Comparison of ENCODE assay signal across 26 cellular contexts in genomic region chr5:169013846-169014245, GRCh38.
DNase-seq lines count a peak whose midpoint lies in the region; ATAC-seq and TF ChIP-seq lines count a peak whose summit lies in the region.
"Had no signal": no experiment of that assay in that cellular context is flagged by ENCODE, and none has a peak within 500 bp of the region (broad histone marks: within the 10 kb centered on the region; RNA-seq: fewer than 3 reads in every experiment).

No MANE protein-coding gene starts in this region.

- peaks cover 7% of the 10 kb centered on the region for H3K27me3 Mint-ChIP-seq in nephron progenitor cell (ENCODE audit: low read depth, poor library complexity)
- H3K27me3 Mint-ChIP-seq in T-helper 17 cell: peaks cover 76% of the 10 kb centered on the region
- H3K27me3 Mint-ChIP-seq: dendritic cell treated with granulocyte-macrophage colony-stimulating factor and Interleukin-4, amounts not matched to agents 40 ng/mL and 50 ng/mL, for 4 days had no signal

- H3K27ac Mint-ChIP-seq in nephron progenitor cell (peak overlapping the region; percentile 91), T-helper 17 cell (no peak overlapping the region)
- H3K27ac Mint-ChIP-seq: activated naive CD4-positive, alpha-beta T cell treated with anti-CD3 and anti-CD28 coated beads for 36 hours; dendritic cell treated with granulocyte-macrophage colony-stimulating factor and Interleukin-4, amounts not matched to agents 40 ng/mL and 50 ng/mL, for 4 days; endodermal cell; HFFc6; stimulated activated naive CD8-positive, alpha-beta T cell treated with anti-CD3 and anti-CD28 coated beads, Interleukin-15, Interleukin-2, amounts not matched to agents 100 ng/mL and 50 ng/mL, for 24 hours had no signal

- peaks cover 29% of the 10 kb centered on the region; the same call in 1 of the 2 replicates for H3K27me3 ChIP-seq in HCT116 (ENCODE audit: insufficient read depth, low read length)
- H3K27me3 ChIP-seq: BLaER1, gastroesophageal sphincter had no signal

- no peak for TF ChIP-seq CTCF in AG09309 (IDR thresholded peaks at IDR 0.05; ENCODE audit: control insufficient read depth, insufficient read depth, low read depth, low read length, missing control alignments)
- no peak for TF ChIP-seq CTCF in HCT116 (IDR thresholded peaks at IDR 0.05 in 2 of 3, conservative IDR thresholded peaks at IDR 0.05 in 1 of 3; ENCODE audit: borderline replicate concordance in 1 of 3, insufficient read depth in 1 of 3, low read depth in 2 of 3, low read length in 2 of 3)
- no peak for TF ChIP-seq CTCF in nephron progenitor cell (IDR thresholded peaks at IDR 0.05)

- peak; percentile 54 for DNase-seq in AG09309 (ENCODE audit: low read depth)
- no peak for DNase-seq in HCT116 (ENCODE audit: low read depth, low spot score)
- peak; percentile 85 for DNase-seq in SW480 (ENCODE audit: low spot score)
- no peak for DNase-seq in nephron progenitor cell
- DNase-seq in T-helper 17 cell: no peak
- DNase-seq in NOMO-1 treated with dmso at 0.1 percent for 144 hours (lab: John Stamatoyannopoulos, UW; ENCODE audit: unreplicated experiment): no peak
- DNase-seq in GF-D8 (lab: John Stamatoyannopoulos, UW): no peak
- DNase-seq: activated CD4-positive, alpha-beta T cell treated with anti-CD3 and anti-CD28 coated beads, Interleukin-2, amount 50 U/mL, for 48 hours; activated naive CD4-positive, alpha-beta T cell treated with anti-CD3 and anti-CD28 coated beads for 36 hours; amniotic stem cell; DMS153; endodermal cell; HFFc6; hypothalamus; KG1; mesenchymal stem cell; NCI-H2171 treated with DMSO at 0.1 percent for 48 hours; NCI-H524 treated with DMSO at 0.1 percent for 48 hours; T-helper 1 cell had no signal

- H3K27ac ChIP-seq in HCT116 (ENCODE audit: low read depth, low read length): no peak overlapping the region
- H3K27ac ChIP-seq: BLaER1, gastroesophageal sphincter had no signal

- H3K4me1 ChIP-seq in HCT116 (ENCODE audit: control insufficient read depth in 1 of 2, insufficient read depth in 2 of 2, low read length in 2 of 2): peaks cover 8 to 16% of the 10 kb centered on the region in 2 experiments; a peak in 3 of 4 replicates
- H3K4me1 ChIP-seq: BLaER1 had no signal

- POLR2A ChIA-PET in HCT116 (lab: Charles Lee): no interaction called here

- H3K79me2 ChIP-seq in HCT116 (ENCODE audit: insufficient read depth, low read length): no peaks in the 10 kb centered on the region

- no peak overlapping the region for H3K9ac ChIP-seq in HCT116 (ENCODE audit: low read length)
- H3K9ac ChIP-seq: BLaER1 had no signal

- H4K20me1 ChIP-seq in HCT116 (ENCODE audit: insufficient read depth): no peaks in the 10 kb centered on the region
- H4K20me1 ChIP-seq: BLaER1 had no signal

- H3K4me2 ChIP-seq in HCT116 (ENCODE audit: low read length): 0 out of 2 replicates have a peak overlapping the region, but pooled peaks have one; percentile 22
- H3K4me2 ChIP-seq: BLaER1 had no signal

- RAD21 ChIA-PET in HCT116 (lab: Charles Lee; ENCODE audit: low non-redundant PET in 1 of 2, low total read pairs in 2 of 2, uncharacterized antibody in 2 of 2, unreplicated experiment in 2 of 2): no interaction called here

- no TSS peak for BruUV-seq in HCT116 (replicated peaks; lab: Mats Ljungman, UMichigan)

- no peak for ATAC-seq in HCT116
- ATAC-seq in T-helper 17 cell: no peak
- no peak for ATAC-seq in HG03159 (IDR thresholded peaks at IDR 0.05; ENCODE audit: unreplicated experiment)
- ATAC-seq: activated CD4-positive, CD25-positive, alpha-beta regulatory T cell treated with anti-CD3 and anti-CD28 coated beads, Interleukin-2, amount 50 U/mL, for 24 hours; gastroesophageal sphincter; left lobe of liver had no signal

- H3K9me2 ChIP-seq in HCT116 (ENCODE audit: insufficient read depth): no peaks in the 10 kb centered on the region

- TF ChIP-seq POLR2A in HCT116 (IDR thresholded peaks at IDR 0.05; ENCODE audit: borderline replicate concordance, extremely low read depth, insufficient read depth, insufficient read length): no peak

- no peak for TF ChIP-seq RAD21 in HCT116 (IDR thresholded peaks at IDR 0.05; ENCODE audit: low read depth)

- peaks cover 89% of the 10 kb centered on the region for H3K4me1 Mint-ChIP-seq in nephron progenitor cell
- H3K4me1 Mint-ChIP-seq in T-helper 17 cell: no peaks in the 10 kb centered on the region

- H2AFZ ChIP-seq in HCT116 (ENCODE audit: low read depth, low read length, poor library complexity, severe bottlenecking): no peak overlapping the region

- H3K9me3 Mint-ChIP-seq in nephron progenitor cell: no peaks in the 10 kb centered on the region
- H3K9me3 Mint-ChIP-seq: activated naive CD4-positive, alpha-beta T cell treated with anti-CD3 and anti-CD28 coated beads for 36 hours; dendritic cell treated with granulocyte-macrophage colony-stimulating factor and Interleukin-4, amounts not matched to agents 40 ng/mL and 50 ng/mL, for 4 days; endodermal cell; HFFc6; stimulated activated naive CD8-positive, alpha-beta T cell treated with anti-CD3 and anti-CD28 coated beads, Interleukin-15, Interleukin-2, amounts not matched to agents 100 ng/mL and 50 ng/mL, for 24 hours had no signal

- no peaks in the 10 kb centered on the region for H3K36me3 ChIP-seq in HCT116 (ENCODE audit: control insufficient read depth in 1 of 2, insufficient read depth in 2 of 2, low read length in 2 of 2)
- H3K36me3 ChIP-seq: BLaER1, gastroesophageal sphincter had no signal

- H3K36me3 Mint-ChIP-seq in nephron progenitor cell (ENCODE audit: low read depth): no peaks in the 10 kb centered on the region
- no peaks in the 10 kb centered on the region for H3K36me3 Mint-ChIP-seq in T-helper 17 cell (ENCODE audit: low read depth)

- H3K9me3 ChIP-seq in HCT116 (ENCODE audit: control insufficient read depth in 1 of 2, insufficient read depth in 1 of 2, low read depth in 1 of 2, low read length in 2 of 2): no peaks in the 10 kb centered on the region
- no peaks in the 10 kb centered on the region for H3K9me3 ChIP-seq in T-helper 17 cell (ENCODE audit: control insufficient read depth, low read length, poor library complexity, severe bottlenecking)
- H3K9me3 ChIP-seq: BLaER1, gastroesophageal sphincter had no signal

- peak overlapping the region; percentile 27 for H3K4me3 Mint-ChIP-seq in nephron progenitor cell
- no peak overlapping the region for H3K4me3 Mint-ChIP-seq in T-helper 17 cell
- H3K4me3 Mint-ChIP-seq: activated naive CD4-positive, alpha-beta T cell treated with anti-CD3 and anti-CD28 coated beads for 36 hours; dendritic cell treated with granulocyte-macrophage colony-stimulating factor and Interleukin-4, amounts not matched to agents 40 ng/mL and 50 ng/mL, for 4 days; endodermal cell; HFFc6; stimulated activated naive CD8-positive, alpha-beta T cell treated with anti-CD3 and anti-CD28 coated beads, Interleukin-15, Interleukin-2, amounts not matched to agents 100 ng/mL and 50 ng/mL, for 24 hours had no signal

- intact Hi-C loops in HCT116 (cut with micrococcal nuclease): no loop called here

- no peak overlapping the region for H3K4me3 ChIP-seq in AG09309 (ENCODE audit: control insufficient read depth, low read depth, low read length)
- H3K4me3 ChIP-seq in HCT116 (replicated peaks in 1 of 2; ENCODE audit: low read depth in 1 of 2, low read length in 2 of 2): no peak overlapping the region
- H3K4me3 ChIP-seq: BLaER1, gastroesophageal sphincter had no signal

- CTCF ChIA-PET in HCT116 (lab: Charles Lee): no interaction called here

TF ChIP-seq in HCT116, 20 proteins besides CTCF, POLR2A, EP300 and RAD21:
- TF ChIP-seq, protein P1, sequence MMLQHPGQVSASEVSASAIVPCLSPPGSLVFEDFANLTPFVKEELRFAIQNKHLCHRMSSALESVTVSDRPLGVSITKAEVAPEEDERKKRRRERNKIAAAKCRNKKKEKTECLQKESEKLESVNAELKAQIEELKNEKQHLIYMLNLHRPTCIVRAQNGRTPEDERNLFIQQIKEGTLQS (IDR thresholded peaks at IDR 0.05): no peak
- no peak for TF ChIP-seq YY1 (IDR thresholded peaks at IDR 0.05; ENCODE audit: extremely low read depth, insufficient replicate concordance, low read depth, low read length)
- no peak for TF ChIP-seq ELF1 (IDR thresholded peaks at IDR 0.05; ENCODE audit: borderline replicate concordance, low read depth)
- TF ChIP-seq, protein P2, sequence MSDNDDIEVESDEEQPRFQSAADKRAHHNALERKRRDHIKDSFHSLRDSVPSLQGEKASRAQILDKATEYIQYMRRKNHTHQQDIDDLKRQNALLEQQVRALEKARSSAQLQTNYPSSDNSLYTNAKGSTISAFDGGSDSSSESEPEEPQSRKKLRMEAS (IDR thresholded peaks at IDR 0.05): no peak
- no peak for TF ChIP-seq ZNF274 (IDR thresholded peaks at IDR 0.05; ENCODE audit: low read depth, low read length)
- TF ChIP-seq REST (IDR thresholded peaks at IDR 0.05; ENCODE audit: low read depth): no peak
- no peak for TF ChIP-seq SRF (IDR thresholded peaks at IDR 0.05; ENCODE audit: low read depth)
- TF ChIP-seq FOSL1 (IDR thresholded peaks at IDR 0.05; ENCODE audit: low read depth): no peak
- no peak for TF ChIP-seq EZH2phosphoT487 (IDR thresholded peaks at IDR 0.05; ENCODE audit: borderline replicate concordance)
- no peak for TF ChIP-seq SP1 (IDR thresholded peaks at IDR 0.05; ENCODE audit: low read depth)
- TF ChIP-seq CEBPB (IDR thresholded peaks at IDR 0.05; ENCODE audit: low read depth): no peak
TF ChIP-seq in HCT116: peak in this region for 0.

Comparison
In these comparisons a context has a peak if more than half of its experiments do, and no peak if none do; other contexts are left out.
1. DNase-seq: peak in AG09309 (single experiment) and SW480 (single experiment); none in HCT116 (single experiment), nephron progenitor cell (single experiment), T-helper 17 cell (0 of 3), NOMO-1 treated with dmso at 0.1 percent for 144 hours (single experiment) and GF-D8 (single experiment).